Comparison of ENCODE assay signal across 1 cellular context in the genomic region with DNA sequence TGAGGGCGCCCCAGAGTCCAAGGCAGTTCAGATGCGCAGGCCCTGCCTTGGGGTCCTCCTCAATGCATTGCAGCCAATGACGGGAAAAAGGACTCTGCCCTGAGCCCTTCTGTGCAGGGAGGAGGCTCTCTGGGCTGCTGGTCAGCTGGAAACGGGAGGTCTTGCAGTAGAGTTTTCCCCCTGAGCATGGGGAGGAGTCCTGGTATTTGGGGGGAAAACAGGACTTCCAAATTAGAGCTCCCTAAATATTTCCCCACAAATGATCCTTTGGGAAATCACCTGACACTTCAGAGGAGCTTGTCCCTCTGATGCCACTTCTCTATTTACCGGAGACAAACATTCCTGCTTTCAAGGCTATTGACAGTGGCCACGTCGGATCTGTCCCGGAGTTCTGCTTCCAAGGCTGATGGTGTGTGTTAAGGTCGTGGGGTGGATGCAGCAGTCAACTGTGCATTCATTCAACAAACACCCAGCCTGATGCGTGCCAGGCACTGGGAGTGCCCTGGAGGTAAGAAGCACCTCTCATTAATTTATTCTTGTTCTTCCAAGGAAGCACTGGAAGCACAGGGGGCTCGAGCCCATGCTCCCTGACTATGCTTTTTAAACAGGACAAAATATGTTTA.
TF ChIP-seq lines count a peak whose summit lies in the region.

No MANE protein-coding gene starts in this region.

TF ChIP-seq in HepG2, 621 proteins besides CTCF, POLR2A, EP300 and RAD21 (continued from another document and continues in another):
- TF ChIP-seq, protein P1, sequence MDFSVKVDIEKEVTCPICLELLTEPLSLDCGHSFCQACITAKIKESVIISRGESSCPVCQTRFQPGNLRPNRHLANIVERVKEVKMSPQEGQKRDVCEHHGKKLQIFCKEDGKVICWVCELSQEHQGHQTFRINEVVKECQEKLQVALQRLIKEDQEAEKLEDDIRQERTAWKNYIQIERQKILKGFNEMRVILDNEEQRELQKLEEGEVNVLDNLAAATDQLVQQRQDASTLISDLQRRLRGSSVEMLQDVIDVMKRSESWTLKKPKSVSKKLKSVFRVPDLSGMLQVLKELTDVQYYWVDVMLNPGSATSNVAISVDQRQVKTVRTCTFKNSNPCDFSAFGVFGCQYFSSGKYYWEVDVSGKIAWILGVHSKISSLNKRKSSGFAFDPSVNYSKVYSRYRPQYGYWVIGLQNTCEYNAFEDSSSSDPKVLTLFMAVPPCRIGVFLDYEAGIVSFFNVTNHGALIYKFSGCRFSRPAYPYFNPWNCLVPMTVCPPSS (IDR thresholded peaks at IDR 0.05) = no peak
- TF ChIP-seq, protein P2, sequence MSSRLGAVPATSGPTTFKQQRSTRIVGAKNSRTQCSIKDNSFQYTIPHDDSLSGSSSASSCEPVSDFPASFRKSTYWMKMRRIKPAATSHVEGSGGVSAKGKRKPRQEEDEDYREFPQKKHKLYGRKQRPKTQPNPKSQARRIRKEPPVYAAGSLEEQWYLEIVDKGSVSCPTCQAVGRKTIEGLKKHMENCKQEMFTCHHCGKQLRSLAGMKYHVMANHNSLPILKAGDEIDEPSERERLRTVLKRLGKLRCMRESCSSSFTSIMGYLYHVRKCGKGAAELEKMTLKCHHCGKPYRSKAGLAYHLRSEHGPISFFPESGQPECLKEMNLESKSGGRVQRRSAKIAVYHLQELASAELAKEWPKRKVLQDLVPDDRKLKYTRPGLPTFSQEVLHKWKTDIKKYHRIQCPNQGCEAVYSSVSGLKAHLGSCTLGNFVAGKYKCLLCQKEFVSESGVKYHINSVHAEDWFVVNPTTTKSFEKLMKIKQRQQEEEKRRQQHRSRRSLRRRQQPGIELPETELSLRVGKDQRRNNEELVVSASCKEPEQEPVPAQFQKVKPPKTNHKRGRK (CRISPR knock-in tag; IDR thresholded peaks at IDR 0.05) = 0 out of 2 replicates have a peak, but pooled peaks have one; percentile 45
- TF ChIP-seq NCOR1 (IDR thresholded peaks at IDR 0.05; ENCODE audit: borderline replicate concordance, low read length) = peak; percentile 80; the same call in 1 of the 2 replicates
- no peak for TF ChIP-seq ZNF776 (CRISPR knock-in tag; IDR thresholded peaks at IDR 0.05)
- TF ChIP-seq, protein P3, sequence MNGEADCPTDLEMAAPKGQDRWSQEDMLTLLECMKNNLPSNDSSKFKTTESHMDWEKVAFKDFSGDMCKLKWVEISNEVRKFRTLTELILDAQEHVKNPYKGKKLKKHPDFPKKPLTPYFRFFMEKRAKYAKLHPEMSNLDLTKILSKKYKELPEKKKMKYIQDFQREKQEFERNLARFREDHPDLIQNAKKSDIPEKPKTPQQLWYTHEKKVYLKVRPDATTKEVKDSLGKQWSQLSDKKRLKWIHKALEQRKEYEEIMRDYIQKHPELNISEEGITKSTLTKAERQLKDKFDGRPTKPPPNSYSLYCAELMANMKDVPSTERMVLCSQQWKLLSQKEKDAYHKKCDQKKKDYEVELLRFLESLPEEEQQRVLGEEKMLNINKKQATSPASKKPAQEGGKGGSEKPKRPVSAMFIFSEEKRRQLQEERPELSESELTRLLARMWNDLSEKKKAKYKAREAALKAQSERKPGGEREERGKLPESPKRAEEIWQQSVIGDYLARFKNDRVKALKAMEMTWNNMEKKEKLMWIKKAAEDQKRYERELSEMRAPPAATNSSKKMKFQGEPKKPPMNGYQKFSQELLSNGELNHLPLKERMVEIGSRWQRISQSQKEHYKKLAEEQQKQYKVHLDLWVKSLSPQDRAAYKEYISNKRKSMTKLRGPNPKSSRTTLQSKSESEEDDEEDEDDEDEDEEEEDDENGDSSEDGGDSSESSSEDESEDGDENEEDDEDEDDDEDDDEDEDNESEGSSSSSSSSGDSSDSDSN (CRISPR knock-in tag; IDR thresholded peaks at IDR 0.05) = no peak
- TF ChIP-seq ZNF501 (CRISPR knock-in tag; IDR thresholded peaks at IDR 0.05) = peak; percentile 58; the same call in 1 of the 2 replicates
- 0 out of 2 replicates have a peak, but pooled peaks have one; percentile 63 for TF ChIP-seq ZNF567 (CRISPR knock-in tag; IDR thresholded peaks at IDR 0.05; ENCODE audit: borderline replicate concordance)
- peak; percentile 100 for TF ChIP-seq ZMYM3 (CRISPR knock-in tag; IDR thresholded peaks at IDR 0.05)
- no peak for TF ChIP-seq KDM5A (IDR thresholded peaks at IDR 0.05; ENCODE audit: borderline replicate concordance, low read length)
- peak; percentile 77 for TF ChIP-seq CEBPG (CRISPR knock-in tag; IDR thresholded peaks at IDR 0.05)
- TF ChIP-seq, protein P4, sequence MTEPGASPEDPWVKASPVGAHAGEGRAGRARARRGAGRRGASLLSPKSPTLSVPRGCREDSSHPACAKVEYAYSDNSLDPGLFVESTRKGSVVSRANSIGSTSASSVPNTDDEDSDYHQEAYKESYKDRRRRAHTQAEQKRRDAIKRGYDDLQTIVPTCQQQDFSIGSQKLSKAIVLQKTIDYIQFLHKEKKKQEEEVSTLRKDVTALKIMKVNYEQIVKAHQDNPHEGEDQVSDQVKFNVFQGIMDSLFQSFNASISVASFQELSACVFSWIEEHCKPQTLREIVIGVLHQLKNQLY (CRISPR knock-in tag; IDR thresholded peaks at IDR 0.05) = peak; percentile 91
- TF ChIP-seq TEAD2 (CRISPR knock-in tag; IDR thresholded peaks at IDR 0.05) = no peak
- peak; percentile 84 for TF ChIP-seq REL (CRISPR knock-in tag; conservative IDR thresholded peaks at IDR 0.05)
- peak; percentile 72 for TF ChIP-seq ZNF160 (CRISPR knock-in tag; IDR thresholded peaks at IDR 0.05)
- TF ChIP-seq KLF11 (CRISPR knock-in tag; IDR thresholded peaks at IDR 0.05) = peak; percentile 85
- TF ChIP-seq, protein P5, sequence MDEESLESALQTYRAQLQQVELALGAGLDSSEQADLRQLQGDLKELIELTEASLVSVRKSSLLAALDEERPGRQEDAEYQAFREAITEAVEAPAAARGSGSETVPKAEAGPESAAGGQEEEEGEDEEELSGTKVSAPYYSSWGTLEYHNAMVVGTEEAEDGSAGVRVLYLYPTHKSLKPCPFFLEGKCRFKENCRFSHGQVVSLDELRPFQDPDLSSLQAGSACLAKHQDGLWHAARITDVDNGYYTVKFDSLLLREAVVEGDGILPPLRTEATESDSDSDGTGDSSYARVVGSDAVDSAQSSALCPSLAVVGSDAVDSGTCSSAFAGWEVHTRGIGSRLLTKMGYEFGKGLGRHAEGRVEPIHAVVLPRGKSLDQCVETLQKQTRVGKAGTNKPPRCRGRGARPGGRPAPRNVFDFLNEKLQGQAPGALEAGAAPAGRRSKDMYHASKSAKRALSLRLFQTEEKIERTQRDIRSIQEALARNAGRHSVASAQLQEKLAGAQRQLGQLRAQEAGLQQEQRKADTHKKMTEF (CRISPR knock-in tag; IDR thresholded peaks at IDR 0.05) = peak; percentile 99
- TF ChIP-seq POGZ (CRISPR knock-in tag; IDR thresholded peaks at IDR 0.05) = peak; percentile 85
- TF ChIP-seq CCDC6 (CRISPR knock-in tag; IDR thresholded peaks at IDR 0.05) = no peak
- no peak for TF ChIP-seq RNF2 (conservative IDR thresholded peaks at IDR 0.05; ENCODE audit: low read depth)
- TF ChIP-seq FOXP1 (IDR thresholded peaks at IDR 0.05) = peak; percentile 91
- peak; percentile 97 for TF ChIP-seq FOXP1 (CRISPR knock-in tag; IDR thresholded peaks at IDR 0.05)
- TF ChIP-seq ZNF367 (CRISPR knock-in tag; IDR thresholded peaks at IDR 0.05; ENCODE audit: borderline replicate concordance) = no peak
- no peak for TF ChIP-seq ZBTB21 (CRISPR knock-in tag; IDR thresholded peaks at IDR 0.05)
- peak; percentile 71; the same call in 1 of the 2 replicates for TF ChIP-seq RFXAP (CRISPR knock-in tag; IDR thresholded peaks at IDR 0.05; ENCODE audit: borderline replicate concordance)
- TF ChIP-seq, protein P6, sequence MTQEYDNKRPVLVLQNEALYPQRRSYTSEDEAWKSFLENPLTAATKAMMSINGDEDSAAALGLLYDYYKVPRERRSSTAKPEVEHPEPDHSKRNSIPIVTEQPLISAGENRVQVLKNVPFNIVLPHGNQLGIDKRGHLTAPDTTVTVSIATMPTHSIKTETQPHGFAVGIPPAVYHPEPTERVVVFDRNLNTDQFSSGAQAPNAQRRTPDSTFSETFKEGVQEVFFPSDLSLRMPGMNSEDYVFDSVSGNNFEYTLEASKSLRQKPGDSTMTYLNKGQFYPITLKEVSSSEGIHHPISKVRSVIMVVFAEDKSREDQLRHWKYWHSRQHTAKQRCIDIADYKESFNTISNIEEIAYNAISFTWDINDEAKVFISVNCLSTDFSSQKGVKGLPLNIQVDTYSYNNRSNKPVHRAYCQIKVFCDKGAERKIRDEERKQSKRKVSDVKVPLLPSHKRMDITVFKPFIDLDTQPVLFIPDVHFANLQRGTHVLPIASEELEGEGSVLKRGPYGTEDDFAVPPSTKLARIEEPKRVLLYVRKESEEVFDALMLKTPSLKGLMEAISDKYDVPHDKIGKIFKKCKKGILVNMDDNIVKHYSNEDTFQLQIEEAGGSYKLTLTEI (CRISPR knock-in tag; conservative IDR thresholded peaks at IDR 0.05) = no peak
- TF ChIP-seq ZNF432 (CRISPR knock-in tag; IDR thresholded peaks at IDR 0.05; ENCODE audit: borderline replicate concordance) = no peak
- TF ChIP-seq, protein P7, sequence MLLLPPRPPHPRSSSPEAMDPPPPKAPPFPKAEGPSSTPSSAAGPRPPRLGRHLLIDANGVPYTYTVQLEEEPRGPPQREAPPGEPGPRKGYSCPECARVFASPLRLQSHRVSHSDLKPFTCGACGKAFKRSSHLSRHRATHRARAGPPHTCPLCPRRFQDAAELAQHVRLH (CRISPR knock-in tag; IDR thresholded peaks at IDR 0.05; ENCODE audit: borderline replicate concordance, low read depth) = peak; percentile 91; the same call in 1 of the 2 replicates
- TF ChIP-seq, protein P8, sequence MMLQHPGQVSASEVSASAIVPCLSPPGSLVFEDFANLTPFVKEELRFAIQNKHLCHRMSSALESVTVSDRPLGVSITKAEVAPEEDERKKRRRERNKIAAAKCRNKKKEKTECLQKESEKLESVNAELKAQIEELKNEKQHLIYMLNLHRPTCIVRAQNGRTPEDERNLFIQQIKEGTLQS (CRISPR knock-in tag; IDR thresholded peaks at IDR 0.05) = peak; percentile 61
- peak; percentile 73 for TF ChIP-seq KDM5B (CRISPR knock-in tag; IDR thresholded peaks at IDR 0.05; ENCODE audit: borderline replicate concordance)
- no peak for TF ChIP-seq KLF9 (CRISPR knock-in tag; IDR thresholded peaks at IDR 0.05; ENCODE audit: low read depth)
- no peak for TF ChIP-seq ZNF510 (CRISPR knock-in tag; IDR thresholded peaks at IDR 0.05; ENCODE audit: low read depth)
- no peak for TF ChIP-seq ZNF720 (CRISPR knock-in tag; IDR thresholded peaks at IDR 0.05)
- peak; percentile 77 for TF ChIP-seq ZNF768 (CRISPR knock-in tag; IDR thresholded peaks at IDR 0.05)
- no peak for TF ChIP-seq ARHGAP35 (CRISPR knock-in tag; IDR thresholded peaks at IDR 0.05; ENCODE audit: borderline replicate concordance)
- TF ChIP-seq, protein P9, sequence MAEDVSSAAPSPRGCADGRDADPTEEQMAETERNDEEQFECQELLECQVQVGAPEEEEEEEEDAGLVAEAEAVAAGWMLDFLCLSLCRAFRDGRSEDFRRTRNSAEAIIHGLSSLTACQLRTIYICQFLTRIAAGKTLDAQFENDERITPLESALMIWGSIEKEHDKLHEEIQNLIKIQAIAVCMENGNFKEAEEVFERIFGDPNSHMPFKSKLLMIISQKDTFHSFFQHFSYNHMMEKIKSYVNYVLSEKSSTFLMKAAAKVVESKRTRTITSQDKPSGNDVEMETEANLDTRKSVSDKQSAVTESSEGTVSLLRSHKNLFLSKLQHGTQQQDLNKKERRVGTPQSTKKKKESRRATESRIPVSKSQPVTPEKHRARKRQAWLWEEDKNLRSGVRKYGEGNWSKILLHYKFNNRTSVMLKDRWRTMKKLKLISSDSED (CRISPR knock-in tag; IDR thresholded peaks at IDR 0.05) = no peak
- TF ChIP-seq, protein P10, sequence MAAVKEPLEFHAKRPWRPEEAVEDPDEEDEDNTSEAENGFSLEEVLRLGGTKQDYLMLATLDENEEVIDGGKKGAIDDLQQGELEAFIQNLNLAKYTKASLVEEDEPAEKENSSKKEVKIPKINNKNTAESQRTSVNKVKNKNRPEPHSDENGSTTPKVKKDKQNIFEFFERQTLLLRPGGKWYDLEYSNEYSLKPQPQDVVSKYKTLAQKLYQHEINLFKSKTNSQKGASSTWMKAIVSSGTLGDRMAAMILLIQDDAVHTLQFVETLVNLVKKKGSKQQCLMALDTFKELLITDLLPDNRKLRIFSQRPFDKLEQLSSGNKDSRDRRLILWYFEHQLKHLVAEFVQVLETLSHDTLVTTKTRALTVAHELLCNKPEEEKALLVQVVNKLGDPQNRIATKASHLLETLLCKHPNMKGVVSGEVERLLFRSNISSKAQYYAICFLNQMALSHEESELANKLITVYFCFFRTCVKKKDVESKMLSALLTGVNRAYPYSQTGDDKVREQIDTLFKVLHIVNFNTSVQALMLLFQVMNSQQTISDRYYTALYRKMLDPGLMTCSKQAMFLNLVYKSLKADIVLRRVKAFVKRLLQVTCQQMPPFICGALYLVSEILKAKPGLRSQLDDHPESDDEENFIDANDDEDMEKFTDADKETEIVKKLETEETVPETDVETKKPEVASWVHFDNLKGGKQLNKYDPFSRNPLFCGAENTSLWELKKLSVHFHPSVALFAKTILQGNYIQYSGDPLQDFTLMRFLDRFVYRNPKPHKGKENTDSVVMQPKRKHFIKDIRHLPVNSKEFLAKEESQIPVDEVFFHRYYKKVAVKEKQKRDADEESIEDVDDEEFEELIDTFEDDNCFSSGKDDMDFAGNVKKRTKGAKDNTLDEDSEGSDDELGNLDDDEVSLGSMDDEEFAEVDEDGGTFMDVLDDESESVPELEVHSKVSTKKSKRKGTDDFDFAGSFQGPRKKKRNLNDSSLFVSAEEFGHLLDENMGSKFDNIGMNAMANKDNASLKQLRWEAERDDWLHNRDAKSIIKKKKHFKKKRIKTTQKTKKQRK (IDR thresholded peaks at IDR 0.05; ENCODE audit: low read length) = no peak
- TF ChIP-seq ZMYM2 (CRISPR knock-in tag; IDR thresholded peaks at IDR 0.05) = peak; percentile 97
- TF ChIP-seq MIER2 (CRISPR knock-in tag; IDR thresholded peaks at IDR 0.05) = peak; percentile 81
- no peak for TF ChIP-seq RFX3 (CRISPR knock-in tag; IDR thresholded peaks at IDR 0.05)
- no peak for TF ChIP-seq SETDB1 (CRISPR knock-in tag; IDR thresholded peaks at IDR 0.05; ENCODE audit: borderline replicate concordance)
- TF ChIP-seq ZNF598 (CRISPR knock-in tag; IDR thresholded peaks at IDR 0.05; ENCODE audit: borderline replicate concordance) = 0 out of 2 replicates have a peak, but pooled peaks have one; percentile 12
- no peak for TF ChIP-seq FIP1L1 (IDR thresholded peaks at IDR 0.05; ENCODE audit: borderline replicate concordance, insufficient read depth, low read depth, low read length)
- no peak for TF ChIP-seq ZNF274 (CRISPR knock-in tag; IDR thresholded peaks at IDR 0.05)
- 0 out of 2 replicates have a peak, but pooled peaks have one; percentile 50 for TF ChIP-seq TMF1 (CRISPR knock-in tag; IDR thresholded peaks at IDR 0.05; ENCODE audit: low read depth)
- TF ChIP-seq, protein P11, sequence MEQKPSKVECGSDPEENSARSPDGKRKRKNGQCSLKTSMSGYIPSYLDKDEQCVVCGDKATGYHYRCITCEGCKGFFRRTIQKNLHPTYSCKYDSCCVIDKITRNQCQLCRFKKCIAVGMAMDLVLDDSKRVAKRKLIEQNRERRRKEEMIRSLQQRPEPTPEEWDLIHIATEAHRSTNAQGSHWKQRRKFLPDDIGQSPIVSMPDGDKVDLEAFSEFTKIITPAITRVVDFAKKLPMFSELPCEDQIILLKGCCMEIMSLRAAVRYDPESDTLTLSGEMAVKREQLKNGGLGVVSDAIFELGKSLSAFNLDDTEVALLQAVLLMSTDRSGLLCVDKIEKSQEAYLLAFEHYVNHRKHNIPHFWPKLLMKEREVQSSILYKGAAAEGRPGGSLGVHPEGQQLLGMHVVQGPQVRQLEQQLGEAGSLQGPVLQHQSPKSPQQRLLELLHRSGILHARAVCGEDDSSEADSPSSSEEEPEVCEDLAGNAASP (CRISPR knock-in tag; IDR thresholded peaks at IDR 0.05; ENCODE audit: borderline replicate concordance) = peak; percentile 96; the same call in 1 of the 2 replicates
- no peak for TF ChIP-seq ZNF891 (CRISPR knock-in tag; IDR thresholded peaks at IDR 0.05)
- TF ChIP-seq HCFC1 (IDR thresholded peaks at IDR 0.05; ENCODE audit: low read depth, low read length) = no peak
- no peak for TF ChIP-seq SRSF4 (IDR thresholded peaks at IDR 0.05; ENCODE audit: low read depth, low read length, poor library complexity, severe bottlenecking)
- no peak for TF ChIP-seq KAT2B (IDR thresholded peaks at IDR 0.05; ENCODE audit: borderline replicate concordance, low read depth, low read length)
